In the genomic region with DNA sequence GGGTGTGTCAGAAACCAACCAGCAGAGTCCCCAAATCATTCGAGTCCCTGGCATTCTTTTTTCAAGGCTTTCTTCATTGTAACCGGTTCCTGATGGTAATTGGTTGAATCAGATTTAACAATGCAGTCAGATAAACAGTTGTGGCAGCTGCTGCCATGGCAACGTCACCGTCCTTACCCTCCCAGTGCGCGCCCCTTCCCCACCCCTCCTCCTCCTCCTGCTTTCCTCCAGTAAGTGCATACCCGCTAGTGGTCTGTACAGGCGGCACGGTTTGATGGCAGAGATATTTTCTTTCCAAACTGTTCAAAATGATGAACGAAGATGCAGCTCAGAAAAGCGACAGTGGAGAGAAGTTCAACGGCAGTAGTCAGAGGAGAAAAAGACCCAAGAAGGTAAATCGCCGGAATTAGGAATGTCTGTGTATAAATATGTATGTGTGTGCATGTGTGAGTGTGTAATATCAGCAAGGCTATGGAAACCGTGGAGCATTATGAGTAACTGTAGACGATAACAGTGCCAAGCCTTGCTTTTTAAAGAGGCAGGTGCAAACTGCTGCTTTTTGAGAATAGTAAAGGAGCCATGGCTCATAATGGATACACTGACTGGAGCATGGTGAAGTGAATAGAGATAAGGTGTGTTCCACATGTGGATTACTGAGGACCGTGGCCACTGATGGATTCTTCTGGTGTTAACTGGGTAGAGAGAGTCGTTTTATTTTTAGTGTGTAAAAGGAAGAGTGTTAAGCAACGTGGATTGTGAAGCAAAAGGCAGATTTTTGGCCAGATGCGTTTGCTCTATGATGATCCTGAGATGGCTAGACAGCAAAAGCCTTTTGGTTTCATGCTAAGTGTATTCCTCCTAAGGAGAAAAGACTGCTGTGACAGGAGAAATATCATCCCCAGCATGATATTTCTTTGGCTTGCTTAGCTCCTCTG, we compare ENCODE assay signal across 9 cellular contexts. TPM values are rescaled to one million over a fixed set of nuclear protein-coding genes. Genes with fewer than 3 reads are reported as not detected.
DNase-seq lines count a peak whose midpoint lies in the region; ATAC-seq and TF ChIP-seq lines count a peak whose summit lies in the region.
"Had no signal": no experiment of that assay in that cellular context is flagged by ENCODE, and none has a peak within 500 bp of the region (broad histone marks: within the 10 kb centered on the region; RNA-seq: fewer than 3 reads in every experiment).

Gene ANK2 (plus strand): TSS at position 233 of the 935 bp plus-strand sequence. CDS start 76 bp downstream, at position 309.

- peaks cover 3% of the 10 kb centered on the region for H3K27me3 Mint-ChIP-seq in activated CD4-positive, alpha-beta T cell treated with anti-CD3 and anti-CD28 coated beads, Interleukin-2, amount 10 ng/mL, durations not matched to agents 24 days and 14 days

- H3K4me2 ChIP-seq in parathyroid adenoma (ENCODE audit: low read length), result peak within 1 kb of the TSS; percentile 40

- H3K27me3 ChIP-seq in parathyroid adenoma (ENCODE audit: control insufficient read depth, insufficient read depth, low read length), result no peaks in the 10 kb centered on the region

- H3K4me1 ChIP-seq in parathyroid adenoma, result peaks cover 12% of the 10 kb centered on the region

- no peak within 1 kb of the TSS for H3K27ac Mint-ChIP-seq in activated CD4-positive, alpha-beta T cell treated with anti-CD3 and anti-CD28 coated beads, Interleukin-2, amount 10 ng/mL, durations not matched to agents 24 days and 14 days

- H3K79me2 ChIP-seq in parathyroid adenoma, result no peaks in the 10 kb centered on the region

- no peaks in the 10 kb centered on the region for H3K36me3 ChIP-seq in parathyroid adenoma (ENCODE audit: control insufficient read depth, insufficient read depth, low read length)

- no peak within 1 kb of the TSS for H3K4me3 ChIP-seq in parathyroid adenoma (ENCODE audit: low read depth, low read length)

- H2AFZ ChIP-seq in parathyroid adenoma, result peak within 1 kb of the TSS; percentile 73

- peak; percentile 27 for DNase-seq in GM03348 (ENCODE audit: low spot score)
- peak; percentile 90 for DNase-seq in NCI-H82 (lab: John Stamatoyannopoulos, UW)
- peak; percentile 62 to 89 (median 75) for DNase-seq in head of caudate nucleus
- DNase-seq in activated CD4-positive, alpha-beta T cell treated with anti-CD3 and anti-CD28 coated beads, Interleukin-2, amount 10 ng/mL, durations not matched to agents 24 days and 14 days, result no peak
- no peak for DNase-seq in stimulated activated naive CD4-positive, alpha-beta T cell (lab: John Stamatoyannopoulos, UW)
- DNase-seq in glomerular visceral epithelial cell (ENCODE audit: extremely low spot score), result no peak
- DNase-seq: IMR-90 had no signal

- no peak for TF ChIP-seq CTCF in parathyroid adenoma (IDR thresholded peaks at IDR 0.05)

- no peak for ATAC-seq in GM19351 (IDR thresholded peaks at IDR 0.05; ENCODE audit: unreplicated experiment)

- no peaks in the 10 kb centered on the region for H3K9me3 Mint-ChIP-seq in activated CD4-positive, alpha-beta T cell treated with anti-CD3 and anti-CD28 coated beads, Interleukin-2, amount 10 ng/mL, durations not matched to agents 24 days and 14 days

- intact Hi-C loops in head of caudate nucleus (cut with DNase I), result no loop called here
- intact Hi-C loops in activated CD4-positive, alpha-beta T cell treated with anti-CD3 and anti-CD28 coated beads, Interleukin-2, amount 10 ng/mL, durations not matched to agents 24 days and 14 days (cut with micrococcal nuclease), result no loop called here

- H3K27ac ChIP-seq in parathyroid adenoma, result peak within 1 kb of the TSS; percentile 82

- no peak within 1 kb of the TSS for H3K4me3 Mint-ChIP-seq in activated CD4-positive, alpha-beta T cell treated with anti-CD3 and anti-CD28 coated beads, Interleukin-2, amount 10 ng/mL, durations not matched to agents 24 days and 14 days

- H3K9me3 ChIP-seq in parathyroid adenoma (ENCODE audit: control insufficient read depth, low read length), result no peaks in the 10 kb centered on the region

- H3K9ac ChIP-seq in parathyroid adenoma, result no peak within 1 kb of the TSS

- H3K4me1 Mint-ChIP-seq in activated CD4-positive, alpha-beta T cell treated with anti-CD3 and anti-CD28 coated beads, Interleukin-2, amount 10 ng/mL, durations not matched to agents 24 days and 14 days, result peaks cover 2% of the 10 kb centered on the region

- no peaks in the 10 kb centered on the region for H3K36me3 Mint-ChIP-seq in activated CD4-positive, alpha-beta T cell treated with anti-CD3 and anti-CD28 coated beads, Interleukin-2, amount 10 ng/mL, durations not matched to agents 24 days and 14 days (ENCODE audit: low read depth)

RNA-seq across cellular contexts. Expression of gene ANK2, which starts in this region (rescaled TPM):
- 2.5 and 2.6 TPM in 2 replicates for total RNA-seq in activated CD4-positive, alpha-beta T cell treated with anti-CD3 and anti-CD28 coated beads, Interleukin-2, amount 10 ng/mL, durations not matched to agents 24 days and 14 days

Comparison
In these comparisons a context has a peak if more than half of its experiments do, and no peak if none do; other contexts are left out.
1. DNase-seq: peak in GM03348 (single experiment), NCI-H82 (single experiment) and head of caudate nucleus (42 of 42); none in activated CD4-positive, alpha-beta T cell treated with anti-CD3 and anti-CD28 coated beads, Interleukin-2, amount 10 ng/mL, durations not matched to agents 24 days and 14 days (single experiment), stimulated activated naive CD4-positive, alpha-beta T cell (0 of 6) and glomerular visceral epithelial cell (single experiment).